ENCODE assay signal across 17 cellular contexts in the genomic region with DNA sequence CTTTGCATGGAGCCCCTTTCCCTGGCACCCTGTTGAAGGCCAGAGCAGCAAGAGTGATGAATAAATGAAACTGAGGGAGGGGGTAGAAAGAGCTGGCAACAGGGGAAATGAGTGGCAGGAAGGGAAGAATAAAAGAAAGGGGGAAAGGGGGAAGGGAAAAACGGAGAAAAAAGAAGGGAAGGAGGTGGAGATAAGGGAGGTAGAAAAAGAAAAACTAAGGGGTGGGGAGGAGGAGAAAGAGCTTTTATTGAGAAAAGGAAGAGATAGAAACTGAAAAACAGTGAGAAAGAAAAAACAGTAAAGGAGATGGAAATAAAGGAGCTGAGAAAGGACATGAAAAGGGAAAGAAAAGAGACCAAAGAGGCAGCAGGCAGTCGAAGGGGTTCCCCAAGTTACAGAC. TPM values are rescaled to one million over a fixed set of nuclear protein-coding genes. Genes with fewer than 3 reads are reported as not detected.
A peak's percentile ranks its signal among the peaks of the same experiment; 100 is the strongest.
DNase-seq lines count a peak whose midpoint lies in the region; ATAC-seq, FAIRE-seq and TF ChIP-seq lines count a peak whose summit lies in the region.
"Had no signal": no experiment of that assay in that cellular context is flagged by ENCODE, and none has a peak within 500 bp of the region (broad histone marks: within the 10 kb centered on the region; RNA-seq: fewer than 3 reads in every experiment).

No MANE protein-coding gene starts in this region.

- H3K9ac ChIP-seq in IMR-90 (ENCODE audit: low read depth, low read length) (no peak overlapping the region), K562 (ENCODE audit: insufficient read depth in 1 of 2, low read depth in 2 of 2, low read length in 2 of 2) (no peak overlapping the region), neural progenitor cell (no peak overlapping the region)

- H2BK15ac ChIP-seq in IMR-90 (ENCODE audit: low read depth, low read length) = no peak overlapping the region

- H3K79me2 ChIP-seq in K562 (ENCODE audit: control insufficient read depth, insufficient read depth, low read length) = no peaks in the 10 kb centered on the region
- H3K79me2 ChIP-seq in neural progenitor cell (ENCODE audit: low read depth) = no peaks in the 10 kb centered on the region

- no peak overlapping the region for H2BK120ac ChIP-seq in IMR-90 (ENCODE audit: low read depth, low read length)

- no peaks in the 10 kb centered on the region for H3K36me3 Mint-ChIP-seq in activated T-cell treated with anti-CD3 and anti-CD28 coated beads, Interleukin-2, amount 50 U/mL, for 24 hours (ENCODE audit: low read depth)
- no peaks in the 10 kb centered on the region for H3K36me3 Mint-ChIP-seq in neural progenitor cell

- WGBS in IMR-90 (ENCODE audit: extremely low coverage in 2 of 2, insufficient read length in 1 of 2), 2 experiments = 8 to 90% methylated on average over 1 to 2 of the region's 2 CpGs
- 0% methylated on average over 1 of the region's 2 CpGs for WGBS in K562 (ENCODE audit: insufficient coverage, low coverage, missing lambda C conversion rate)

- no peak overlapping the region for H2BK5ac ChIP-seq in IMR-90 (ENCODE audit: low read depth, low read length, poor library complexity, severe bottlenecking)

- H3F3A ChIP-seq in neural progenitor cell (ENCODE audit: low read depth) = peaks cover 38% of the 10 kb centered on the region

- peaks cover 11% of the 10 kb centered on the region for H3K4me1 Mint-ChIP-seq in activated T-cell treated with anti-CD3 and anti-CD28 coated beads, Interleukin-2, amount 50 U/mL, for 24 hours (ENCODE audit: low read depth)
- peaks cover 33% of the 10 kb centered on the region for H3K4me1 Mint-ChIP-seq in neural progenitor cell

- H3K9me1 ChIP-seq in IMR-90 (ENCODE audit: insufficient read depth, low read length) (no peaks in the 10 kb centered on the region), K562 (ENCODE audit: control insufficient read depth, insufficient read depth, low read length) (no peaks in the 10 kb centered on the region)

- TF ChIP-seq EP300 in K562 (IDR thresholded peaks at IDR 0.05; ENCODE audit: low read length) = no peak

- POLR2A ChIA-PET in IMR-90 (lab: Charles Lee; ENCODE audit: unreplicated experiment) = no interaction called here
- POLR2A ChIA-PET in K562 (lab: Yijun Ruan, JAX) = no interaction called here

- H3K4me2 ChIP-seq in IMR-90 (ENCODE audit: low read depth, low read length) (peak overlapping the region; percentile 99; the same call in 1 of the 2 replicates), K562 (ENCODE audit: insufficient read depth, low read length) (no peak overlapping the region), neural progenitor cell (peak overlapping the region; percentile 98)

- no peak overlapping the region for H4K91ac ChIP-seq in IMR-90 (ENCODE audit: insufficient read depth, low read depth, low read length)

- TF ChIP-seq RAD21 in IMR-90 (IDR thresholded peaks at IDR 0.05; ENCODE audit: low read length) (no peak), K562 (CRISPR knock-in tag; conservative IDR thresholded peaks at IDR 0.05 in 1 of 2, IDR thresholded peaks at IDR 0.05 in 1 of 2) (no peak)

- no peak overlapping the region for H3K27ac ChIP-seq in IMR-90 (ENCODE audit: insufficient read depth, low read length)
- no peak overlapping the region for H3K27ac ChIP-seq in K562 (ENCODE audit: extremely low read depth, low read depth, low read length)
- H3K27ac ChIP-seq in neural progenitor cell = no peak overlapping the region
- H3K27ac ChIP-seq: brain microvascular endothelial cell, lower lobe of right lung, transverse colon had no signal

- H2BK20ac ChIP-seq in IMR-90 (ENCODE audit: low read depth, low read length) = no peak overlapping the region

- H2AK5ac ChIP-seq in IMR-90 (ENCODE audit: low read depth, low read length) = no peak overlapping the region

- H4K8ac ChIP-seq in IMR-90 (ENCODE audit: low read depth in 2 of 2, low read length in 2 of 2) = no peak overlapping the region

- CTCF ChIA-PET in IMR-90 (lab: Yijun Ruan, JAX) = interaction anchor here (0.7 kb wide), 1 partner anchor 29 kb away, joined by 4 read pairs; no protein-coding TSS in a partner anchor
- CTCF ChIA-PET in K562 (lab: Yijun Ruan, JAX; ENCODE audit: low intra/inter-chr PET ratio) = no interaction called here

- 0 out of 2 replicates have a peak, but pooled peaks cover 6% of the 10 kb centered on the region for H4K20me1 ChIP-seq in IMR-90 (ENCODE audit: insufficient read depth, low read length)
- H4K20me1 ChIP-seq in K562 (replicated peaks; ENCODE audit: control insufficient read depth, insufficient read depth, low read length) = peaks cover 20% of the 10 kb centered on the region; the same call in 1 of the 2 replicates
- H4K20me1 ChIP-seq in neural progenitor cell (ENCODE audit: low read depth) = peaks cover 41% of the 10 kb centered on the region

- no peak overlapping the region for H3K14ac ChIP-seq in IMR-90 (replicated peaks; ENCODE audit: low read depth, low read length)

- H3K79me1 ChIP-seq in IMR-90 (ENCODE audit: low read depth in 1 of 2, low read length in 2 of 2) = no peaks in the 10 kb centered on the region

- no TSS peak for BruUV-seq in IMR-90 (replicated peaks; lab: Mats Ljungman, UMichigan)
- BruUV-seq in K562 (replicated peaks; lab: Mats Ljungman, UMichigan) = no TSS peak

- H3K56ac ChIP-seq in IMR-90 (ENCODE audit: extremely low read depth, insufficient read depth, low read length) = no peak overlapping the region

- H3K36me3 ChIP-seq in IMR-90 (ENCODE audit: control insufficient read depth, insufficient read depth, low read length) (no peaks in the 10 kb centered on the region), K562 (ENCODE audit: control insufficient read depth, insufficient read depth, low read length) (no peaks in the 10 kb centered on the region), neural progenitor cell (no peaks in the 10 kb centered on the region)
- H3K36me3 ChIP-seq: brain microvascular endothelial cell, lower lobe of right lung, transverse colon had no signal

- peaks cover 2% of the 10 kb centered on the region; the same call in 1 of the 2 replicates for H3K4me1 ChIP-seq in IMR-90 (ENCODE audit: control insufficient read depth, insufficient read depth, low read length)
- H3K4me1 ChIP-seq in K562 (replicated peaks in 1 of 2; ENCODE audit: control insufficient read depth in 2 of 2, insufficient read depth in 2 of 2, low read length in 2 of 2) = peaks cover 0 to 15% of the 10 kb centered on the region in 2 experiments; a peak in 2 of 5 replicates
- peaks cover 4% of the 10 kb centered on the region for H3K4me1 ChIP-seq in neural progenitor cell

- TF ChIP-seq CTCF in IMR-90 (conservative IDR thresholded peaks at IDR 0.05; ENCODE audit: low read depth, low read length) (no peak), K562 (IDR thresholded peaks at IDR 0.05 in 2 of 3, conservative IDR thresholded peaks at IDR 0.05 in 1 of 3; ENCODE audit: insufficient read depth in 2 of 3, low read depth in 1 of 3, low read length in 3 of 3) (no peak), neural progenitor cell (IDR thresholded peaks at IDR 0.05) (no peak)

- H3K23ac ChIP-seq in IMR-90 (ENCODE audit: low read depth, low read length) = peak overlapping the region; percentile 56; the same call in 1 of the 2 replicates

- ATAC-seq in IMR-90 (ENCODE audit: low read depth) (no peak), K562 (no peak), HG03378 (IDR thresholded peaks at IDR 0.05; ENCODE audit: unreplicated experiment) (no peak), esophagus mucosa (no peak)
- ATAC-seq: lower lobe of right lung, Panc1, right cardiac atrium had no signal

- DNase-seq in activated T-cell treated with anti-CD3 and anti-CD28 coated beads, Interleukin-2, amount 50 U/mL, for 24 hours = no peak
- no peak for DNase-seq in activated T-cell treated with anti-CD3 and anti-CD28 coated beads for 4 hours
- DNase-seq in IMR-90 = no peak
- no peak for DNase-seq in K562 (ENCODE audit: extremely low read depth in 1 of 4, low spot score in 3 of 4)
- no peak for DNase-seq in neural progenitor cell (ENCODE audit: low spot score)
- DNase-seq in NCI-H1694 (lab: John Stamatoyannopoulos, UW) = no peak
- DNase-seq: activated CD4-positive, alpha-beta T cell treated with anti-CD3 and anti-CD28 coated beads for 1 hour; brain microvascular endothelial cell; lower lobe of right lung; NCI-H1930; NCI-H69; right cardiac atrium; stimulated activated CD4-positive, alpha-beta T cell treated with anti-CD3 and anti-CD28 coated beads, Interleukin-2, amount 100 ng/mL, for 24 hours; transverse colon had no signal

- intact Hi-C loops in IMR-90 (cut with micrococcal nuclease) = no loop called here
- intact Hi-C loops in K562 (cut with micrococcal nuclease) = no loop called here

- dilution Hi-C loops in IMR-90 (cut with HindIII; ENCODE audit: low sequenced_read_pairs, unreplicated experiment) = no loop called here

- in situ Hi-C loops in IMR-90 (cut with MboI; ENCODE audit: low sequenced_read_pairs) (no loop called here), K562 (cut with MboI) (no loop called here)

- H3K27me3 Mint-ChIP-seq in activated T-cell treated with anti-CD3 and anti-CD28 coated beads, Interleukin-2, amount 50 U/mL, for 24 hours = peaks cover 29% of the 10 kb centered on the region
- H3K27me3 Mint-ChIP-seq in neural progenitor cell (ENCODE audit: insufficient read depth, low read depth) = peaks cover 38% of the 10 kb centered on the region

- H3K4ac ChIP-seq in IMR-90 (ENCODE audit: low read depth, low read length) = no peak overlapping the region

- peak overlapping the region; percentile 77 for H3K4me3 Mint-ChIP-seq in activated T-cell treated with anti-CD3 and anti-CD28 coated beads, Interleukin-2, amount 50 U/mL, for 24 hours
- peak overlapping the region; percentile 86 for H3K4me3 Mint-ChIP-seq in neural progenitor cell

- FAIRE-seq in K562 (lab: Jason Lieb, UNC) = no peak

- no peak overlapping the region for H3K4me3 ChIP-seq in IMR-90 (ENCODE audit: insufficient read depth, low read depth, low read length)
- H3K4me3 ChIP-seq in K562 = no peak overlapping the region
- no peak overlapping the region for H3K4me3 ChIP-seq in neural progenitor cell

- TF ChIP-seq POLR2A in IMR-90 (IDR thresholded peaks at IDR 0.05; ENCODE audit: low read depth, low read length) (no peak), K562 (conservative IDR thresholded peaks at IDR 0.05) (no peak)

- H2AFZ ChIP-seq in IMR-90 (replicated peaks; ENCODE audit: low read length, poor library complexity) = no peak overlapping the region
- no peak overlapping the region for H2AFZ ChIP-seq in K562 (ENCODE audit: low read depth, low read length)
- no peak overlapping the region for H2AFZ ChIP-seq in neural progenitor cell (replicated peaks)

- H3K18ac ChIP-seq in IMR-90 (ENCODE audit: low read depth, low read length) = no peak overlapping the region

- H4K5ac ChIP-seq in IMR-90 (ENCODE audit: low read depth, low read length) = no peak overlapping the region

- no peaks in the 10 kb centered on the region for H3K9me3 Mint-ChIP-seq in activated T-cell treated with anti-CD3 and anti-CD28 coated beads, Interleukin-2, amount 50 U/mL, for 24 hours
- no peaks in the 10 kb centered on the region for H3K9me3 Mint-ChIP-seq in neural progenitor cell

- no peak overlapping the region for H3K27ac Mint-ChIP-seq in activated T-cell treated with anti-CD3 and anti-CD28 coated beads, Interleukin-2, amount 50 U/mL, for 24 hours
- H3K27ac Mint-ChIP-seq in neural progenitor cell = no peak overlapping the region

- no peak overlapping the region for H2AK9ac ChIP-seq in IMR-90 (replicated peaks; ENCODE audit: low read depth, low read length, poor library complexity)

- H3K9me3 ChIP-seq in IMR-90 (ENCODE audit: control insufficient read depth, insufficient read depth, low read length) (no peaks in the 10 kb centered on the region), K562 (replicated peaks; ENCODE audit: control insufficient read depth, insufficient read depth, low read depth, low read length) (no peaks in the 10 kb centered on the region), neural progenitor cell (ENCODE audit: low read depth) (no peaks in the 10 kb centered on the region)
- H3K9me3 ChIP-seq: lower lobe of right lung, transverse colon had no signal

- peaks cover 84% of the 10 kb centered on the region for H3K27me3 ChIP-seq in IMR-90 (ENCODE audit: control insufficient read depth, insufficient read depth, low read length)
- peaks cover 52 to 97% of the 10 kb centered on the region in 2 experiments for H3K27me3 ChIP-seq in K562 (ENCODE audit: control insufficient read depth in 2 of 2, insufficient read depth in 2 of 2, low read length in 2 of 2)
- H3K27me3 ChIP-seq in neural progenitor cell = peaks cover 91% of the 10 kb centered on the region

RNA-seq across cellular contexts. Expression of a gene that starts 42.1 kb away (rescaled TPM):
- total RNA-seq in IMR-90 (2012; rRNA removed) = 8.1 and 8.2 TPM in 2 replicates
- 21.0 and 26.1 TPM in 2 replicates for polyA plus RNA-seq in IMR-90 (2012; rRNA removed)
- polyA plus RNA-seq in IMR-90 (2012; cell fraction: cytosol; rRNA removed) = 28.9 and 45.6 TPM in 2 replicates
- polyA plus RNA-seq in IMR-90 (2012; cell fraction: nucleus; rRNA removed; ENCODE audit: low replicate concordance) = 21.5 and 40.6 TPM in 2 replicates
- total RNA-seq in K562 (2011; cell fraction: chromatin; rRNA removed; ENCODE audit: low replicate concordance) = 11.8 and 32.9 TPM in 2 replicates
- total RNA-seq in K562 (2011; cell fraction: nucleolus; rRNA removed) = 28.2 and 29.9 TPM in 2 replicates
- 20.2 and 21.2 TPM in 2 replicates for total RNA-seq in K562 (2011; cell fraction: nucleoplasm; rRNA removed)
- 37.5 and 53.6 TPM in 2 replicates for total RNA-seq in K562 (2014; rRNA removed)
- 12.5 and 16.8 TPM in 2 replicates for total RNA-seq in K562 (2014; rRNA removed; fragmentation: Illumina TruSeq; extraction: Trizol)
- 24.1 and 24.5 TPM in 2 replicates for total RNA-seq in K562 (2015; rRNA removed; fragmentation: Illumina TruSeq; extraction: Trizol)
- total RNA-seq in K562 (2021) = 35.9 and 37.3 TPM in 2 replicates
- 29.2 and 36.2 TPM in 2 replicates for polyA plus RNA-seq in K562 (2011; rRNA removed)
- 52.8 and 104 TPM in 2 replicates for polyA plus RNA-seq in K562 (2011; cell fraction: cytosol; rRNA removed)
- 35.0 and 53.5 TPM in 2 replicates for polyA plus RNA-seq in K562 (2011; cell fraction: nucleus; rRNA removed)
- polyA plus RNA-seq in K562 (2012) = 28.1 and 29.6 TPM in 2 replicates
- polyA plus RNA-seq in K562 (2014; fragmentation: Illumina TruSeq; extraction: Trizol) = 31.3 and 34.0 TPM in 2 replicates
- 1 to 10 TPM; 4.3 to 4.7 TPM for polyA plus RNA-seq in K562 (2014; fragmentation: Nextera tagmentation; extraction: Ambion mirVana)
- 43.0 and 47.8 TPM in 2 replicates for polyA plus RNA-seq in K562 (2014; rRNA removed)
- 9.9 and 15.1 TPM in 2 replicates for polyA minus RNA-seq in K562 (2011; rRNA and poly(A)+ RNA removed)
- 15.5 and 17.2 TPM in 2 replicates for polyA minus RNA-seq in K562 (2011; cell fraction: cytosol; rRNA and poly(A)+ RNA removed)
- polyA minus RNA-seq in K562 (2011; cell fraction: nucleus; rRNA and poly(A)+ RNA removed) = 8.8 and 9.7 TPM in 2 replicates
- total RNA-seq in neural progenitor cell (ENCODE audit: low replicate concordance) = 19.8 and 54.2 TPM in 2 replicates
- 11.6 TPM for total RNA-seq in esophagus mucosa

RNA-seq across cellular contexts. Expression of a gene that starts 43.1 kb away (rescaled TPM):
- total RNA-seq in IMR-90 (2012; rRNA removed) (0.54 and 0.56 TPM in 2 replicates), K562 (2014; rRNA removed) (0.14 and 0.37 TPM in 2 replicates), K562 (2014; rRNA removed; fragmentation: Illumina TruSeq; extraction: Trizol) (0.03 and 0.07 TPM in 2 replicates), K562 (2015; rRNA removed; fragmentation: Illumina TruSeq; extraction: Trizol) (0.14 and 0.19 TPM in 2 replicates), K562 (2021) (0.56 and 0.60 TPM in 2 replicates), neural progenitor cell (ENCODE audit: low replicate concordance) (0.31 and 0.69 TPM in 2 replicates), esophagus mucosa (1.00 TPM)
- polyA plus RNA-seq in IMR-90 (2012; rRNA removed) (5.0 and 6.6 TPM in 2 replicates), K562 (2011; rRNA removed) (0.26 and 0.28 TPM in 2 replicates), K562 (2014; fragmentation: Illumina TruSeq; extraction: Trizol) (0.42 and 0.68 TPM in 2 replicates), K562 (2014; fragmentation: Nextera tagmentation; extraction: Ambion mirVana) (under 1 TPM; 0.03 TPM), K562 (2014; rRNA removed) (0.61 and 1.1 TPM in 2 replicates)
- 1.8 and 5.3 TPM in 2 replicates for polyA plus RNA-seq in IMR-90 (2012; cell fraction: cytosol; rRNA removed)
- polyA plus RNA-seq in IMR-90 (2012; cell fraction: nucleus; rRNA removed; ENCODE audit: low replicate concordance) = 11.7 and 16.9 TPM in 2 replicates
- 0.88 and 0.93 TPM in 2 replicates for total RNA-seq in K562 (2011; cell fraction: chromatin; rRNA removed; ENCODE audit: low replicate concordance)
- total RNA-seq in K562 (2011; cell fraction: nucleolus; rRNA removed) = 0.39 and 0.50 TPM in 2 replicates
- total RNA-seq in K562 (2011; cell fraction: nucleoplasm; rRNA removed) = 0.44 and 0.76 TPM in 2 replicates
- polyA plus RNA-seq in K562 (2011; cell fraction: cytosol; rRNA removed) = 0.12 and 0.46 TPM in 2 replicates
- 0.88 and 1.2 TPM in 2 replicates for polyA plus RNA-seq in K562 (2011; cell fraction: nucleus; rRNA removed)
- 0.33 and 0.73 TPM in 2 replicates for polyA plus RNA-seq in K562 (2012)
- polyA minus RNA-seq in K562 (2011; rRNA and poly(A)+ RNA removed) = 0.11 and 0.12 TPM in 2 replicates
- not detected in 2 replicates for polyA minus RNA-seq in K562 (2011; cell fraction: cytosol; rRNA and poly(A)+ RNA removed)
- 0.40 and 0.56 TPM in 2 replicates for polyA minus RNA-seq in K562 (2011; cell fraction: nucleus; rRNA and poly(A)+ RNA removed)

RNA-seq across cellular contexts. Expression of a gene that starts 44.8 kb away (rescaled TPM):
- total RNA-seq in IMR-90 (2012; rRNA removed) = 13.6 and 14.2 TPM in 2 replicates
- polyA plus RNA-seq in IMR-90 (2012; rRNA removed) = 6.8 and 7.3 TPM in 2 replicates
- polyA plus RNA-seq in IMR-90 (2012; cell fraction: cytosol; rRNA removed) = 3.2 and 6.0 TPM in 2 replicates
- polyA plus RNA-seq in IMR-90 (2012; cell fraction: nucleus; rRNA removed; ENCODE audit: low replicate concordance) = 5.4 and 9.9 TPM in 2 replicates
- total RNA-seq in K562 (2011; cell fraction: chromatin; rRNA removed; ENCODE audit: low replicate concordance) = 21.1 and 52.8 TPM in 2 replicates
- 30.7 and 40.2 TPM in 2 replicates for total RNA-seq in K562 (2011; cell fraction: nucleolus; rRNA removed)
- total RNA-seq in K562 (2011; cell fraction: nucleoplasm; rRNA removed) = 23.1 and 30.6 TPM in 2 replicates
- 8.3 and 11.5 TPM in 2 replicates for total RNA-seq in K562 (2014; rRNA removed)
- 5.3 and 6.1 TPM in 2 replicates for total RNA-seq in K562 (2014; rRNA removed; fragmentation: Illumina TruSeq; extraction: Trizol)
- total RNA-seq in K562 (2015; rRNA removed; fragmentation: Illumina TruSeq; extraction: Trizol) = 7.6 and 8.2 TPM in 2 replicates
- total RNA-seq in K562 (2021) = 17.9 and 19.9 TPM in 2 replicates
- polyA plus RNA-seq in K562 (2011; rRNA removed) = 4.2 and 8.3 TPM in 2 replicates
- 5.2 and 8.1 TPM in 2 replicates for polyA plus RNA-seq in K562 (2011; cell fraction: cytosol; rRNA removed)
- polyA plus RNA-seq in K562 (2011; cell fraction: nucleus; rRNA removed) = 7.2 and 8.4 TPM in 2 replicates
- 8.0 and 13.2 TPM in 2 replicates for polyA plus RNA-seq in K562 (2012)
- polyA plus RNA-seq in K562 (2014; fragmentation: Illumina TruSeq; extraction: Trizol) = 6.5 and 8.6 TPM in 2 replicates
- polyA plus RNA-seq in K562 (2014; fragmentation: Nextera tagmentation; extraction: Ambion mirVana) = 1 to 10 TPM; 1.3 to 2.2 TPM
- 6.2 and 7.4 TPM in 2 replicates for polyA plus RNA-seq in K562 (2014; rRNA removed)
- polyA minus RNA-seq in K562 (2011; rRNA and poly(A)+ RNA removed) = 10.0 and 13.2 TPM in 2 replicates
- polyA minus RNA-seq in K562 (2011; cell fraction: cytosol; rRNA and poly(A)+ RNA removed) = 6.9 TPM in 2 replicates
- 9.0 and 12.9 TPM in 2 replicates for polyA minus RNA-seq in K562 (2011; cell fraction: nucleus; rRNA and poly(A)+ RNA removed)
- total RNA-seq in neural progenitor cell (ENCODE audit: low replicate concordance) = 6.5 and 13.0 TPM in 2 replicates
- 4.5 TPM for total RNA-seq in esophagus mucosa
